ENCODE assay signal across 8 cellular contexts in genomic region chr1:8025671-8026144, GRCh38. TPM values are rescaled to one million over a fixed set of nuclear protein-coding genes. Genes with fewer than 3 reads are reported as not detected.
A peak's percentile ranks its signal among the peaks of the same experiment; 100 is the strongest.
DNase-seq lines count a peak whose midpoint lies in the region; ATAC-seq and TF ChIP-seq lines count a peak whose summit lies in the region.

No MANE protein-coding gene starts in this region.

- H3K36me3 ChIP-seq in WERI-Rb-1 (no peaks in the 10 kb centered on the region), heart right ventricle (no peaks in the 10 kb centered on the region)

- H3K27ac ChIP-seq in WERI-Rb-1: peak overlapping the region; percentile 73
- peak overlapping the region; percentile 87 to 94 (median 90) for H3K27ac ChIP-seq in heart right ventricle
- H3K27ac ChIP-seq in skin epidermis: peak overlapping the region; percentile 62 to 97 (median 86)

- H3K4me3 ChIP-seq in WERI-Rb-1 (ENCODE audit: low read depth, low read length) (peak overlapping the region; percentile 67), heart right ventricle (peak overlapping the region; percentile 51 to 91 (median 88)), skin epidermis (peak overlapping the region; percentile 68 to 93 (median 76))

- no peaks in the 10 kb centered on the region for H3K27me3 ChIP-seq in WERI-Rb-1 (ENCODE audit: insufficient read depth, low read depth, severe bottlenecking)
- peaks cover 0 to 58% (median 0%) of the 10 kb centered on the region in 7 donors for H3K27me3 ChIP-seq in heart right ventricle

- H3K9me3 ChIP-seq in WERI-Rb-1 (ENCODE audit: severe bottlenecking) (no peaks in the 10 kb centered on the region), heart right ventricle (no peaks in the 10 kb centered on the region)

- TF ChIP-seq CTCF in WERI-Rb-1 (IDR thresholded peaks at IDR 0.05; ENCODE audit: low read depth, low read length) (no peak), heart right ventricle (IDR thresholded peaks at IDR 0.05) (no peak)

- WGBS in heart right ventricle, 2 donors: 1% methylated on average over 58 to 69 of the region's 69 CpGs

- DNase-seq in GM03348 (ENCODE audit: low spot score): peak; percentile 41
- no peak for DNase-seq in WERI-Rb-1
- no peak for DNase-seq in heart right ventricle
- no peak for DNase-seq in HPDE6-E6E7 (ENCODE audit: extremely low spot score)
- DNase-seq in medulla oblongata (ENCODE audit: extremely low spot score): no peak

- intact Hi-C loops in heart right ventricle (cut with DNase I): loop anchor here in 8 of 10 donors (1.0 to 10.0 kb wide), 9 partner anchors 43 to 679 kb away; partner anchors contain the start of gene SLC45A1 (in 2 of the 8)

- peaks cover 0 to 59% (median 35%) of the 10 kb centered on the region in 9 donors for H3K4me1 ChIP-seq in heart right ventricle

- ATAC-seq in GM21825 (IDR thresholded peaks at IDR 0.05; ENCODE audit: unreplicated experiment) (peak; percentile 13), heart right ventricle (peak in 5 of 8 donors; percentile 4 to 18 (median 9)), GM18858 (IDR thresholded peaks at IDR 0.05; ENCODE audit: unreplicated experiment) (no peak)

RNA-seq across cellular contexts. Expression of gene ERRFI1, which starts 0.4 kb away (rescaled TPM):
- total RNA-seq in heart right ventricle: 10 to 100 TPM in 5 of 10 donors, 1 to 10 TPM in 5; 5.8 to 15.9 (median 10.0) TPM
- 10 to 100 TPM in 1 of 2 donors, 1 to 10 TPM in 1; 6.5 to 17.5 TPM for polyA plus RNA-seq in heart right ventricle
